In the genomic region with DNA sequence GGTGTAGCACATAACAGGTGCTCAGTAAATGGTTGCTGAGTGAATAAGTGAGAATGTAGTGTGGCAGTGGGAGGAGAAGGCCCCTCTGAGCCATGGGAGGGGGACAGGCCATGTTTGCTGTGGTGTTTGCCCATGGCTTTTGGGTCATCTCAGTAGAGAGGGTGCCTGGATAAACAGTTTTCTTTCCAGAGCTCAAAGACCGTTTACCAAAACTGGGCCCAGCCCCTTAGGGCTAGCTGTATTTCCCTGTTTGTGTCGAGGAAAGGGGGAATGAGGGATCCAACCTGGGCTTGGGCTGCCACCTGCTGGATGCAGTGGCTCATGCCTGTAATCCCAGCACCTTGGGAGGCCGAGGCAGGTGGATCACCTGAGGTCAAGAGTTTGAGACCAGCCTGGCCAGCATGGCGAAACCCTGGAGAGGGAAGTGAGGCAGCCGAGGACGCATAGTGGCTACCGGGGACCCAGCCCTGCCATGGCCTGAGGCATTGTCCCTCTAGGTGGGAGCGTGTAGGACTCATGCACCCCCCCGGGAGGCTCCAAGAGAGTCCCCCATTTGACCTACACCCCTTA, we compare ENCODE assay signal across 1 cellular context.
TF ChIP-seq lines count a peak whose summit lies in the region.

No MANE protein-coding gene starts in this region.

TF ChIP-seq in GM12878, 131 proteins besides CTCF, POLR2A, EP300 and RAD21 (continued from another document):
- TF ChIP-seq, protein P1, sequence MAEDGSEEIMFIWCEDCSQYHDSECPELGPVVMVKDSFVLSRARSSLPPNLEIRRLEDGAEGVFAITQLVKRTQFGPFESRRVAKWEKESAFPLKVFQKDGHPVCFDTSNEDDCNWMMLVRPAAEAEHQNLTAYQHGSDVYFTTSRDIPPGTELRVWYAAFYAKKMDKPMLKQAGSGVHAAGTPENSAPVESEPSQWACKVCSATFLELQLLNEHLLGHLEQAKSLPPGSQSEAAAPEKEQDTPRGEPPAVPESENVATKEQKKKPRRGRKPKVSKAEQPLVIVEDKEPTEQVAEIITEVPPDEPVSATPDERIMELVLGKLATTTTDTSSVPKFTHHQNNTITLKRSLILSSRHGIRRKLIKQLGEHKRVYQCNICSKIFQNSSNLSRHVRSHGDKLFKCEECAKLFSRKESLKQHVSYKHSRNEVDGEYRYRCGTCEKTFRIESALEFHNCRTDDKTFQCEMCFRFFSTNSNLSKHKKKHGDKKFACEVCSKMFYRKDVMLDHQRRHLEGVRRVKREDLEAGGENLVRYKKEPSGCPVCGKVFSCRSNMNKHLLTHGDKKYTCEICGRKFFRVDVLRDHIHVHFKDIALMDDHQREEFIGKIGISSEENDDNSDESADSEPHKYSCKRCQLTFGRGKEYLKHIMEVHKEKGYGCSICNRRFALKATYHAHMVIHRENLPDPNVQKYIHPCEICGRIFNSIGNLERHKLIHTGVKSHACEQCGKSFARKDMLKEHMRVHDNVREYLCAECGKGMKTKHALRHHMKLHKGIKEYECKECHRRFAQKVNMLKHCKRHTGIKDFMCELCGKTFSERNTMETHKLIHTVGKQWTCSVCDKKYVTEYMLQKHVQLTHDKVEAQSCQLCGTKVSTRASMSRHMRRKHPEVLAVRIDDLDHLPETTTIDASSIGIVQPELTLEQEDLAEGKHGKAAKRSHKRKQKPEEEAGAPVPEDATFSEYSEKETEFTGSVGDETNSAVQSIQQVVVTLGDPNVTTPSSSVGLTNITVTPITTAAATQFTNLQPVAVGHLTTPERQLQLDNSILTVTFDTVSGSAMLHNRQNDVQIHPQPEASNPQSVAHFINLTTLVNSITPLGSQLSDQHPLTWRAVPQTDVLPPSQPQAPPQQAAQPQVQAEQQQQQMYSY (CRISPR knock-in tag; IDR thresholded peaks at IDR 0.05), result no peak
- TF ChIP-seq CHD1 (IDR thresholded peaks at IDR 0.05; ENCODE audit: low read depth, low read length) (no peak), NRF1 (conservative IDR thresholded peaks at IDR 0.05; ENCODE audit: low read depth, low read length) (no peak), BACH1 (IDR thresholded peaks at IDR 0.05; ENCODE audit: borderline replicate concordance) (no peak), EGR1 (IDR thresholded peaks at IDR 0.05; ENCODE audit: borderline replicate concordance in 1 of 2, low read depth in 2 of 2, low read length in 2 of 2) (no peak), NR2F1 (conservative IDR thresholded peaks at IDR 0.05) (no peak), ZNF384 (IDR thresholded peaks at IDR 0.05; ENCODE audit: borderline replicate concordance, low read depth, low read length) (no peak), SMAD5 (IDR thresholded peaks at IDR 0.05; ENCODE audit: low read depth) (no peak), BMI1 (IDR thresholded peaks at IDR 0.05; ENCODE audit: borderline replicate concordance) (no peak), BHLHE40 (IDR thresholded peaks at IDR 0.05; ENCODE audit: borderline replicate concordance in 1 of 2, low read depth in 2 of 2, low read length in 1 of 2) (no peak), JUNB (IDR thresholded peaks at IDR 0.05) (no peak), RFX5 (IDR thresholded peaks at IDR 0.05; ENCODE audit: low read depth, low read length) (no peak), RUNX3 (IDR thresholded peaks at IDR 0.05; ENCODE audit: low read length) (no peak), MYC (IDR thresholded peaks at IDR 0.05; ENCODE audit: insufficient read depth, insufficient read length, insufficient replicate concordance, low read length, severe bottlenecking) (no peak), ZZZ3 (IDR thresholded peaks at IDR 0.05; ENCODE audit: control insufficient read depth, insufficient read length, low read depth) (no peak)
- TF ChIP-seq, protein P2, sequence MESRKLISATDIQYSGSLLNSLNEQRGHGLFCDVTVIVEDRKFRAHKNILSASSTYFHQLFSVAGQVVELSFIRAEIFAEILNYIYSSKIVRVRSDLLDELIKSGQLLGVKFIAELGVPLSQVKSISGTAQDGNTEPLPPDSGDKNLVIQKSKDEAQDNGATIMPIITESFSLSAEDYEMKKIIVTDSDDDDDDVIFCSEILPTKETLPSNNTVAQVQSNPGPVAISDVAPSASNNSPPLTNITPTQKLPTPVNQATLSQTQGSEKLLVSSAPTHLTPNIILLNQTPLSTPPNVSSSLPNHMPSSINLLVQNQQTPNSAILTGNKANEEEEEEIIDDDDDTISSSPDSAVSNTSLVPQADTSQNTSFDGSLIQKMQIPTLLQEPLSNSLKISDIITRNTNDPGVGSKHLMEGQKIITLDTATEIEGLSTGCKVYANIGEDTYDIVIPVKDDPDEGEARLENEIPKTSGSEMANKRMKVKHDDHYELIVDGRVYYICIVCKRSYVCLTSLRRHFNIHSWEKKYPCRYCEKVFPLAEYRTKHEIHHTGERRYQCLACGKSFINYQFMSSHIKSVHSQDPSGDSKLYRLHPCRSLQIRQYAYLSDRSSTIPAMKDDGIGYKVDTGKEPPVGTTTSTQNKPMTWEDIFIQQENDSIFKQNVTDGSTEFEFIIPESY (IDR thresholded peaks at IDR 0.05), result no peak
TF ChIP-seq in GM12878: peak in this region for 0.
